Comparison of ENCODE assay signal across 1 cellular context in the genomic region with DNA sequence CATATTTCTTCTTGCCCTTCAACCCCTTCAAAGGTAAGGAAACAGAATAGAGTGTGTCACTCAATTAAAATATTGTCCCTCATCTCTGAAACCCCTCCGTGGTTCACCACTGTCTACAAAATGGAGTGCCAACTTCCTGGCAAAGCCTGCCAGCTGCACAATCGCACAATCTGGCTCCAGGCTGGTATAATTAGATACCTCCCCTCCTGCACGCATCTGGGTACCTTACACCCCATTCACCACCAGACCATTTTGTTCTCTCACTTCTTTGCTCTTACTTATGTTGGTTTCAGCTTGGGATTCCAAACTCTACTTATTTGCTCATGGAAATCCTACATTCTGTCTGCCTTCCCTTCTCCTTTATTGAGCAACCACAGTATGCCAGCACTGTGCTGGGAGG.
TF ChIP-seq lines count a peak whose summit lies in the region.

No MANE protein-coding gene starts in this region.

TF ChIP-seq in SK-N-SH, 30 proteins besides CTCF, POLR2A, EP300 and RAD21 (continued from another document):
- no peak for TF ChIP-seq TCF12 (IDR thresholded peaks at IDR 0.05)
